Comparison of ENCODE assay signal across 9 cellular contexts in genomic region chr1:172906778-172907592, GRCh38.
DNase-seq lines count a peak whose midpoint lies in the region; ATAC-seq and TF ChIP-seq lines count a peak whose summit lies in the region.
"Had no signal": no experiment of that assay in that cellular context is flagged by ENCODE, and none has a peak within 500 bp of the region (broad histone marks: within the 10 kb centered on the region; RNA-seq: fewer than 3 reads in every experiment).

No MANE protein-coding gene starts in this region.

- intact Hi-C loops in IMR-90 (cut with micrococcal nuclease) = loop anchor here (5.0 to 10.0 kb wide), 2 partner anchors 160 to 498 kb away; no protein-coding TSS in a partner anchor
- intact Hi-C loops in activated B cell treated with CpG ODN at 0.5 μM for 24 hours (cut with micrococcal nuclease) = no loop called here
- intact Hi-C loops in posterior vena cava (cut with DNase I) = no loop called here

- no peak overlapping the region for H2AFZ ChIP-seq in IMR-90 (replicated peaks; ENCODE audit: low read length, poor library complexity)

- H3K9me1 ChIP-seq in IMR-90 (ENCODE audit: insufficient read depth, low read length) = peaks cover 3% of the 10 kb centered on the region; the same call in 1 of the 2 replicates

- WGBS in IMR-90 (ENCODE audit: extremely low coverage in 2 of 2, insufficient read length in 1 of 2), 2 experiments = 73% methylated on average over 2 of the region's 4 CpGs; no CpG with 5 or more reads in 1 of the 2 experiments

- TF ChIP-seq CTCF in IMR-90 (conservative IDR thresholded peaks at IDR 0.05; ENCODE audit: low read depth, low read length) (no peak), activated B cell treated with CpG ODN at 0.5 μM for 24 hours (IDR thresholded peaks at IDR 0.05) (no peak)

- H4K20me1 ChIP-seq in IMR-90 (ENCODE audit: insufficient read depth, low read length) = no peaks in the 10 kb centered on the region

- H3K23ac ChIP-seq in IMR-90 (ENCODE audit: low read depth, low read length) = peak overlapping the region; percentile 99

- no peaks in the 10 kb centered on the region for H3K9me3 ChIP-seq in CD8-positive, alpha-beta memory T cell (ENCODE audit: low read length)
- peaks cover 2% of the 10 kb centered on the region; the same call in 1 of the 2 replicates for H3K9me3 ChIP-seq in IMR-90 (ENCODE audit: control insufficient read depth, insufficient read depth, low read length)

- H3K4me3 Mint-ChIP-seq in CD8-positive, alpha-beta memory T cell = peak overlapping the region in 5 of 7 donors; percentile 6 to 55 (median 15)
- H3K4me3 Mint-ChIP-seq in activated B cell treated with CpG ODN at 0.5 μM for 24 hours (peak overlapping the region; percentile 7), immature natural killer cell (peak overlapping the region in 2 of 5 donors; percentile 1 to 2)

- peak overlapping the region; percentile 99 for H2BK120ac ChIP-seq in IMR-90 (ENCODE audit: low read depth, low read length)

- H2BK20ac ChIP-seq in IMR-90 (ENCODE audit: low read depth, low read length) = peak overlapping the region; percentile 100

- no peak overlapping the region; the same call in 1 of the 2 replicates for H3K4me2 ChIP-seq in IMR-90 (ENCODE audit: low read depth, low read length)

- H3K4me1 Mint-ChIP-seq in CD8-positive, alpha-beta memory T cell = peaks cover 15 to 27% (median 26%) of the 10 kb centered on the region in 3 donors
- peaks cover 24% of the 10 kb centered on the region for H3K4me1 Mint-ChIP-seq in activated B cell treated with CpG ODN at 0.5 μM for 24 hours
- H3K4me1 Mint-ChIP-seq in immature natural killer cell = peaks cover 13 to 21% of the 10 kb centered on the region in 2 donors

- peak overlapping the region in 6 of 8 donors; percentile 22 to 73 (median 38) for H3K27ac Mint-ChIP-seq in CD8-positive, alpha-beta memory T cell
- H3K27ac Mint-ChIP-seq in activated B cell treated with CpG ODN at 0.5 μM for 24 hours (peak overlapping the region; percentile 15), immature natural killer cell (peak overlapping the region in 2 of 6 donors; percentile 14 to 35)

- H2BK5ac ChIP-seq in IMR-90 (ENCODE audit: low read depth, low read length, poor library complexity, severe bottlenecking) = peak overlapping the region; percentile 100

- H3K56ac ChIP-seq in IMR-90 (ENCODE audit: extremely low read depth, insufficient read depth, low read length) = peak overlapping the region; percentile 97

- no peak overlapping the region for H3K4me3 ChIP-seq in CD8-positive, alpha-beta memory T cell (ENCODE audit: low read length)
- H3K4me3 ChIP-seq in IMR-90 (ENCODE audit: insufficient read depth, low read depth, low read length) = no peak overlapping the region

- peak overlapping the region; percentile 92 to 97 for H4K8ac ChIP-seq in IMR-90 (ENCODE audit: low read depth in 2 of 2, low read length in 2 of 2)

- CTCF ChIA-PET in CD8-positive, alpha-beta memory T cell (lab: Charles Lee) = no interaction called here
- CTCF ChIA-PET in IMR-90 (lab: Yijun Ruan, JAX) = interaction anchor here (0.6 to 1.1 kb wide), 3 partner anchors 44 to 296 kb away, joined by 3 read pairs; no protein-coding TSS in a partner anchor
- CTCF ChIA-PET in activated B cell treated with CpG ODN at 0.5 μM for 24 hours (lab: Charles Lee) = interaction anchor here (0.9 kb wide), 1 partner anchor 12 kb away, joined by 3 read pairs; no protein-coding TSS in a partner anchor

- no TSS peak for BruUV-seq in IMR-90 (replicated peaks; lab: Mats Ljungman, UMichigan)

- TF ChIP-seq RAD21 in IMR-90 (IDR thresholded peaks at IDR 0.05; ENCODE audit: low read length) = no peak

- peak overlapping the region; percentile 98 for H4K91ac ChIP-seq in IMR-90 (ENCODE audit: insufficient read depth, low read depth, low read length)

- H3K18ac ChIP-seq in IMR-90 (ENCODE audit: low read depth, low read length) = peak overlapping the region; percentile 95

- H4K5ac ChIP-seq in IMR-90 (ENCODE audit: low read depth, low read length) = peak overlapping the region; percentile 99; the same call in 1 of the 2 replicates

- peak overlapping the region; percentile 98 for H3K14ac ChIP-seq in IMR-90 (replicated peaks; ENCODE audit: low read depth, low read length)

- ATAC-seq in IMR-90 (ENCODE audit: low read depth) (0 out of 2 replicates have a peak, but pooled peaks have one; percentile 3), activated B cell treated with CpG ODN at 0.5 μM for 24 hours (ENCODE audit: low read depth) (no peak), HG02884 (IDR thresholded peaks at IDR 0.05; ENCODE audit: unreplicated experiment) (no peak)
- ATAC-seq: Right ventricle myocardium inferior had no signal

- H3K36me3 ChIP-seq in CD8-positive, alpha-beta memory T cell (ENCODE audit: insufficient read depth, low read length) = no peaks in the 10 kb centered on the region
- H3K36me3 ChIP-seq in IMR-90 (ENCODE audit: control insufficient read depth, insufficient read depth, low read length) = no peaks in the 10 kb centered on the region

- H3K27ac ChIP-seq in CD8-positive, alpha-beta memory T cell (ENCODE audit: low read depth, low read length) = no peak overlapping the region
- peak overlapping the region; percentile 67 for H3K27ac ChIP-seq in IMR-90 (ENCODE audit: insufficient read depth, low read length)

- no peaks in the 10 kb centered on the region for H3K27me3 Mint-ChIP-seq in CD8-positive, alpha-beta memory T cell
- no peaks in the 10 kb centered on the region for H3K27me3 Mint-ChIP-seq in activated B cell treated with CpG ODN at 0.5 μM for 24 hours
- peaks cover 0 to 5% (median 2%) of the 10 kb centered on the region in 3 donors for H3K27me3 Mint-ChIP-seq in immature natural killer cell (ENCODE audit: low read depth in 3 of 3)

- H2AK5ac ChIP-seq in IMR-90 (ENCODE audit: low read depth, low read length) = peak overlapping the region; percentile 99

- no peaks in the 10 kb centered on the region for H3K27me3 ChIP-seq in CD8-positive, alpha-beta memory T cell (ENCODE audit: insufficient read depth, low read length, poor library complexity, severe bottlenecking)
- no peaks in the 10 kb centered on the region for H3K27me3 ChIP-seq in IMR-90 (ENCODE audit: control insufficient read depth, insufficient read depth, low read length)

- DNase-seq in CD8-positive, alpha-beta memory T cell = peak in 4 of 5 donors; percentile 6 to 57 (median 22)
- DNase-seq in IMR-90 = peak; percentile 93
- DNase-seq in activated B cell treated with CpG ODN at 0.5 μM for 24 hours = no peak
- peak in 2 of 3 donors; percentile 8 to 27 for DNase-seq in immature natural killer cell
- no peak for DNase-seq in NCI-H345 treated with DMSO at 0.1 percent for 48 hours (lab: John Stamatoyannopoulos, UW; ENCODE audit: unreplicated experiment)
- no peak for DNase-seq in posterior vena cava (ENCODE audit: low spot score)
- DNase-seq in NCI-H510A treated with DMSO at 0.1 percent for 48 hours (lab: John Stamatoyannopoulos, UW) = no peak

- POLR2A ChIA-PET in CD8-positive, alpha-beta memory T cell (lab: Charles Lee) = interaction anchor here (2.3 kb wide), 1 partner anchor 12 kb away, joined by 10 read pairs; no protein-coding TSS in a partner anchor
- POLR2A ChIA-PET in IMR-90 (lab: Charles Lee; ENCODE audit: unreplicated experiment) (interaction anchor here (0.6 to 1.7 kb wide), 2 partner anchors 81 to 764 kb away, joined by 6 to 17 read pairs; no protein-coding TSS in a partner anchor), activated B cell treated with CpG ODN at 0.5 μM for 24 hours (lab: Charles Lee) (interaction anchor here (0.5 to 3.1 kb wide), 3 partner anchors 12 to 511 kb away, joined by 3 to 11 read pairs (median 6); no protein-coding TSS in a partner anchor)

- TF ChIP-seq POLR2A in IMR-90 (IDR thresholded peaks at IDR 0.05; ENCODE audit: low read depth, low read length) = 0 out of 2 replicates have a peak, but pooled peaks have one; percentile 22

- H3K9me3 Mint-ChIP-seq in CD8-positive, alpha-beta memory T cell = peaks cover 0 to 2% (median 0%) of the 10 kb centered on the region in 5 donors
- H3K9me3 Mint-ChIP-seq in activated B cell treated with CpG ODN at 0.5 μM for 24 hours (no peaks in the 10 kb centered on the region), immature natural killer cell (no peaks in the 10 kb centered on the region)

- no peaks in the 10 kb centered on the region for H3K36me3 Mint-ChIP-seq in CD8-positive, alpha-beta memory T cell
- H3K36me3 Mint-ChIP-seq in activated B cell treated with CpG ODN at 0.5 μM for 24 hours (ENCODE audit: low read depth) = no peaks in the 10 kb centered on the region
- peaks cover 0 to 6% (median 0%) of the 10 kb centered on the region in 3 donors for H3K36me3 Mint-ChIP-seq in immature natural killer cell

- H2BK15ac ChIP-seq in IMR-90 (ENCODE audit: low read depth, low read length) = peak overlapping the region; percentile 97

- peaks cover 0 to 22% of the 10 kb centered on the region in 2 experiments; a peak in 2 of 4 replicates for H3K79me1 ChIP-seq in IMR-90 (ENCODE audit: low read depth in 1 of 2, low read length in 2 of 2)

- in situ Hi-C loops in IMR-90 (cut with MboI; ENCODE audit: low sequenced_read_pairs) = no loop called here

- peak overlapping the region; percentile 99 for H3K4ac ChIP-seq in IMR-90 (ENCODE audit: low read depth, low read length)

- no peak overlapping the region for H2AK9ac ChIP-seq in IMR-90 (replicated peaks; ENCODE audit: low read depth, low read length, poor library complexity)

- dilution Hi-C loops in IMR-90 (cut with HindIII; ENCODE audit: low sequenced_read_pairs, unreplicated experiment) = no loop called here

- peak overlapping the region; percentile 37; the same call in 1 of the 2 replicates for H3K9ac ChIP-seq in IMR-90 (ENCODE audit: low read depth, low read length)

- H3K4me1 ChIP-seq in CD8-positive, alpha-beta memory T cell (ENCODE audit: insufficient read depth, low read length) = peaks cover 20% of the 10 kb centered on the region
- peaks cover 23% of the 10 kb centered on the region for H3K4me1 ChIP-seq in IMR-90 (ENCODE audit: control insufficient read depth, insufficient read depth, low read length)

TF ChIP-seq in IMR-90, 13 proteins besides CTCF, POLR2A, EP300 and RAD21:
- no peak for TF ChIP-seq CHD1 (IDR thresholded peaks at IDR 0.05; ENCODE audit: low read depth, low read length)
- peak; percentile 65 for TF ChIP-seq FOS (IDR thresholded peaks at IDR 0.05; ENCODE audit: low read depth, low read length)
- TF ChIP-seq SMC3 (IDR thresholded peaks at IDR 0.05; ENCODE audit: low read depth, low read length) = 0 out of 2 replicates have a peak, but pooled peaks have one; percentile 17
- no peak for TF ChIP-seq MAZ (IDR thresholded peaks at IDR 0.05; ENCODE audit: borderline replicate concordance, low read depth, low read length)
- TF ChIP-seq MAFK (IDR thresholded peaks at IDR 0.05; ENCODE audit: low read depth, low read length) = peak; percentile 91
- TF ChIP-seq NFE2L2 (IDR thresholded peaks at IDR 0.05; ENCODE audit: low read depth, low read length) = peak; percentile 99

Comparison
In these comparisons a context has a peak if more than half of its experiments do, and no peak if none do; other contexts are left out.
1. DNase-seq: peak in CD8-positive, alpha-beta memory T cell (4 of 5), IMR-90 (single experiment) and immature natural killer cell (2 of 3); none in activated B cell treated with CpG ODN at 0.5 μM for 24 hours (single experiment), NCI-H345 treated with DMSO at 0.1 percent for 48 hours (single experiment), posterior vena cava (single experiment) and NCI-H510A treated with DMSO at 0.1 percent for 48 hours (single experiment).